In the genomic region with DNA sequence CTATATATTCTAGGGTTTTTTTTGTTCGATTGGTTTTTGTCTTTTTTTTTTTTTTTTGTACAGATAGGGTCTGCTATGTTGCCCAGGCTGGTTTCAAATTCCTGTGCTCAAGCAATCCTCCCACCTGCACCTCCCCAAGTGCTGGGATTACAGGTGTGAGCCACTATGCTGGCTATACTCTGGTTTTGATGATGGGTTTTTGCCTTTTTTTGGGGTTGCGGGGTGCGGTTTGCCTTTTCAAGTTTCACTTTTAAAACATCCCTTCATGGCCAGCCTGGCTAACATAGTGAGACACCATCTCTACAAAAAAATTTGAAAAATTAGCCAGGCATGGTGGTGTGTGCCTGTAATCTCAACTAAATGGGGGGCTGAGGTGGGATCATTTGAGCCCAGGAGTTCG, we compare ENCODE assay signal across 20 cellular contexts. TPM values are rescaled to one million over a fixed set of nuclear protein-coding genes. Genes with fewer than 3 reads are reported as not detected.
"Had no signal": no experiment of that assay in that cellular context is flagged by ENCODE, and none has a peak within 500 bp of the region (broad histone marks: within the 10 kb centered on the region; RNA-seq: fewer than 3 reads in every experiment).

No MANE protein-coding gene starts in this region.

- H3K9me3 ChIP-seq: ascending aorta, gastrocnemius medialis, heart left ventricle, lower lobe of right lung, prostate gland, SK-N-SH, transverse colon had no signal

- H3K9me3 Mint-ChIP-seq: activated T-helper 1 cell treated with anti-CD3 and anti-CD28 coated beads, Interleukin-12 subunit alpha, Interleukin-12 subunit beta, Interleukin-2, Interleukin-4 antibody, amounts not matched to agents 30 ng/mL and 10 ng/mL and 1 ng/mL, durations not matched to agents 14 hours and 24 hours and 36 hours had no signal

- H3K4me2 ChIP-seq: SK-N-SH had no signal

- H3K9ac ChIP-seq: SK-N-SH had no signal

- H3K27ac ChIP-seq: ascending aorta, gastrocnemius medialis, heart left ventricle, lower lobe of right lung, prostate gland, skin epidermis, transverse colon had no signal

- H3K27ac Mint-ChIP-seq: activated T-helper 1 cell treated with anti-CD3 and anti-CD28 coated beads, Interleukin-12 subunit alpha, Interleukin-12 subunit beta, Interleukin-2, Interleukin-4 antibody, amounts not matched to agents 30 ng/mL and 10 ng/mL and 1 ng/mL, durations not matched to agents 14 hours and 24 hours and 36 hours had no signal

- H3K27me3 ChIP-seq: ascending aorta, gastrocnemius medialis, heart left ventricle, transverse colon had no signal

- ATAC-seq: gastrocnemius medialis, heart left ventricle, left cardiac atrium, lower lobe of right lung, right cardiac atrium had no signal

- H3K36me3 ChIP-seq: ascending aorta, gastrocnemius medialis, heart left ventricle, lower lobe of right lung, prostate gland, transverse colon had no signal

- DNase-seq: activated CD4-positive, alpha-beta T cell treated with anti-CD3 and anti-CD28 coated beads for 48 hours; activated naive CD4-positive, alpha-beta T cell; gastrocnemius medialis; heart left ventricle; left cardiac atrium; lower lobe of right lung; midbrain; right cardiac atrium; SK-N-SH; stimulated activated CD4-positive, alpha-beta T cell treated with anti-CD3 and anti-CD28 coated beads, Interleukin-4, amount 100 ng/mL, for 24 hours; stimulated activated naive CD4-positive, alpha-beta T cell treated with Interleukin-2 at 50 U/mL for 16 hours; T-helper 1 cell; transverse colon had no signal

- H3K4me3 Mint-ChIP-seq: activated T-helper 1 cell treated with anti-CD3 and anti-CD28 coated beads, Interleukin-12 subunit alpha, Interleukin-12 subunit beta, Interleukin-2, Interleukin-4 antibody, amounts not matched to agents 30 ng/mL and 10 ng/mL and 1 ng/mL, durations not matched to agents 14 hours and 24 hours and 36 hours had no signal

- H3K9me2 ChIP-seq: SK-N-SH had no signal

- H3K4me1 ChIP-seq: prostate gland had no signal

- H3K4me3 ChIP-seq: ascending aorta, gastrocnemius medialis, heart left ventricle, lower lobe of right lung, prostate gland, skin epidermis, transverse colon had no signal

RNA-seq across cellular contexts. Expression of gene PCAT6, which starts 12.5 kb away (rescaled TPM):
- total RNA-seq: ascending aorta, bronchial epithelial cell, cerebellum, omental fat pad, transverse colon had no signal
